Comparison of ENCODE assay signal across 23 cellular contexts in the genomic region with DNA sequence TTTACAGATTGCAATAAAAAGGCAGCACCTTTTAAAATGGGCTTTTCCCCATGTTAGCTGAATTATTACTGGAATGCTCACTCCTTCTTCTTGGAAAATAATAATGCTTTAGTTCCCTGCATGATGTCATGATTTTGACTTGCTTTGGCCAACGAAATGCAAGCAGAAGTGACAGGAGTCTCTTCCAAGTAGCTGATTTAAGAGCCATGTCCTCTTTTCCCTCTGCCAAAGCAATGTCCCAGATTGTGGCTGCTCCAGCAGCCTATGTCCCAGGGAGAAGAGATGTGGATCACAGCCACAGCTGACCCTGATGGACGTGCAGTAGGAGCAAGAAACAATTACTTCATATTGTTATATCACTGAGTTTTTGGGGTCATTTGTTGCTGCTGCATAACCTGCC.
"Had no signal": no experiment of that assay in that cellular context is flagged by ENCODE, and none has a peak within 500 bp of the region (broad histone marks: within the 10 kb centered on the region; RNA-seq: fewer than 3 reads in every experiment).

No MANE protein-coding gene starts in this region.

- DNase-seq: heart right ventricle; islet precursor cell; mesendoderm; naive B cell; natural killer cell; nephron progenitor cell; occipital lobe; right cardiac atrium; sigmoid colon; small intestine; spleen; stimulated activated CD4-positive, alpha-beta T cell treated with anti-CD3 and anti-CD28 coated beads, Interleukin-4, amount 100 ng/mL, for 24 hours; stimulated activated naive CD4-positive, alpha-beta T cell; transverse colon; upper lobe of left lung had no signal

- ATAC-seq: left lobe of liver; natural killer cell; stimulated activated effector memory CD8-positive, alpha-beta T cell treated with anti-CD3 and anti-CD28 coated beads, Interleukin-12 subunit alpha, Interleukin-12 subunit beta, amount 100 ng/mL, for 72 hours had no signal

- H3K36me3 ChIP-seq: heart right ventricle, neural progenitor cell, neutrophil, sigmoid colon, spleen, suprapubic skin, transverse colon, upper lobe of left lung, vagina had no signal

- H3K4me1 ChIP-seq: spleen, suprapubic skin, transverse colon, vagina had no signal

- H3K4me3 ChIP-seq: heart right ventricle, hepatocyte, lung, neural progenitor cell, sigmoid colon, spleen, suprapubic skin, transverse colon, upper lobe of left lung, vagina had no signal

- H3K27me3 ChIP-seq: heart right ventricle, hepatocyte, neural progenitor cell, sigmoid colon, transverse colon, upper lobe of left lung, vagina had no signal

- H3K27ac ChIP-seq: heart right ventricle, hepatocyte, neural progenitor cell, neutrophil, sigmoid colon, spleen, suprapubic skin, transverse colon, upper lobe of left lung, vagina had no signal

- H3K9me3 ChIP-seq: neutrophil, sigmoid colon, suprapubic skin, transverse colon, upper lobe of left lung, vagina had no signal
